In the genomic region with DNA sequence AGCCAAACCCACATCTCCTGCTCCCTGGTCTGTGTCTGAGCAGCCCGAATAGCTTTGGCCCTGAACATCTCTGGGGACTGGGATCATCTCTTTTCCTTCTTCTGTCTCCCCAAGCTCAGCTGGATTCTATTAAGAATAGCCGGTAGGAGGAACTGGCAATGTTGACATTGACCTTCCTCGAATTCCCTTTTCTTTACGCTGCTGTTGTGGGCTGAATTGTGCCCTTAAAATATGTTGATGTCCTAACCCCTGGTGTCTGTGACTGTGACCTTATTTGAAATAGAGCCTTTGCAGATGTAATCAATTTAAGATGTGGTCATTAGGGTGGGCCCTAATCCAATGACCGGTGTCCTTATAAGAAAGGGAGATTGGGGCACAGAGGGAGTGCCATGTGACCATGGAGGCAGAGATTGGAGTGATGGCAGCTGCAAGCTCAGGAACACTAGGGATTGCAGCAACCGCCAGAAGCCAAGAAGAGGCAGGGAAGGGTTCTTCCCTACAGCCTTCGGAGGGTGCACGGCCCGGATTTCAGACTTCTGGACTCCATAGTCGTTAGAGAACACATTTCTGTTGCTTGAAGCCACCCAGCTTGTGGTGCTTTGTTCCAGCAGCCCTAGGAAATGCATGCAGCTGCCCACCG, we compare ENCODE assay signal across 23 cellular contexts. TPM values are rescaled to one million over a fixed set of nuclear protein-coding genes. Genes with fewer than 3 reads are reported as not detected.
"Had no signal": no experiment of that assay in that cellular context is flagged by ENCODE, and none has a peak within 500 bp of the region (broad histone marks: within the 10 kb centered on the region; RNA-seq: fewer than 3 reads in every experiment).

No MANE protein-coding gene starts in this region.

- H3K4me1 ChIP-seq: neural progenitor cell had no signal

- H3K9ac ChIP-seq: neural progenitor cell had no signal

- H3K9me3 ChIP-seq: testis had no signal

- DNase-seq: activated B cell treated with CpG ODN at 0.5 μM for 24 hours; activated CD4-positive, alpha-beta T cell treated with anti-CD3 and anti-CD28 coated beads for 36 hours; activated CD4-positive, alpha-beta T cell treated with anti-CD3 and anti-CD28 coated beads, Interleukin-2, amount 50 U/mL, for 48 hours; activated naive CD4-positive, alpha-beta T cell treated with Interleukin-2 at 50 U/mL for 16 hours; activated naive CD8-positive, alpha-beta T cell treated with anti-CD3 and anti-CD28 coated beads, Interleukin-2, amount 10 ng/mL, durations not matched to agents 7 days and 5 days; activated T-cell treated with anti-CD3 and anti-CD28 coated beads, Interleukin-2, amount 50 U/mL, for 48 hours; erythroblast; immature natural killer cell; naive thymus-derived CD8-positive, alpha-beta T cell; stimulated activated CD4-positive, alpha-beta T cell treated with anti-CD3 and anti-CD28 coated beads, Interleukin-15, amount 100 ng/mL, for 24 hours; T-helper 9 cell; testis had no signal

- H2AFZ ChIP-seq: neural progenitor cell had no signal

- H3K4me2 ChIP-seq: neural progenitor cell, smooth muscle cell had no signal

- H3K4me3 ChIP-seq: neural progenitor cell, smooth muscle cell, testis had no signal

- H3K27me3 ChIP-seq: neural progenitor cell, testis had no signal

- ATAC-seq: activated CD4-positive, alpha-beta T cell treated with anti-CD3 and anti-CD28 coated beads for 36 hours; left lobe of liver; naive thymus-derived CD8-positive, alpha-beta T cell; stimulated activated memory B cell treated with anti-CD40 and anti-IgM and Interleukin-4, amounts not matched to agents 10 μg/mL and 1 μg/mL and 100 μg/mL, for 72 hours had no signal

- H3K27ac ChIP-seq: neural progenitor cell had no signal

- H3K36me3 ChIP-seq: neural progenitor cell had no signal

RNA-seq across cellular contexts. Expression of a gene that starts 5.9 kb away (rescaled TPM):
- total RNA-seq: activated B cell treated with CpG ODN at 0.5 μM for 24 hours; activated CD4-positive, alpha-beta T cell treated with anti-CD3 and anti-CD28 coated beads for 36 hours; activated naive CD8-positive, alpha-beta T cell treated with anti-CD3 and anti-CD28 coated beads, Interleukin-2, amount 10 ng/mL, durations not matched to agents 7 days and 5 days; kidney epithelial cell; lung microvascular endothelial cell; mesothelial cell of epicardium; naive thymus-derived CD8-positive, alpha-beta T cell; osteoblast; renal cortical epithelial cell; smooth muscle cell; T-helper 1 cell treated with Interleukin-12 subunit alpha and Interleukin-12 subunit beta and Interleukin-4 antibody, amounts not matched to agents 30 ng/mL and 1 ng/mL, for 36 hours had no signal

RNA-seq across cellular contexts. Expression of a gene that starts 20.3 kb away (rescaled TPM):
- total RNA-seq: cerebellum, kidney epithelial cell, lung microvascular endothelial cell, mesothelial cell of epicardium, osteoblast, renal cortical epithelial cell, smooth muscle cell had no signal
